ENCODE assay signal across 8 cellular contexts in the genomic region with DNA sequence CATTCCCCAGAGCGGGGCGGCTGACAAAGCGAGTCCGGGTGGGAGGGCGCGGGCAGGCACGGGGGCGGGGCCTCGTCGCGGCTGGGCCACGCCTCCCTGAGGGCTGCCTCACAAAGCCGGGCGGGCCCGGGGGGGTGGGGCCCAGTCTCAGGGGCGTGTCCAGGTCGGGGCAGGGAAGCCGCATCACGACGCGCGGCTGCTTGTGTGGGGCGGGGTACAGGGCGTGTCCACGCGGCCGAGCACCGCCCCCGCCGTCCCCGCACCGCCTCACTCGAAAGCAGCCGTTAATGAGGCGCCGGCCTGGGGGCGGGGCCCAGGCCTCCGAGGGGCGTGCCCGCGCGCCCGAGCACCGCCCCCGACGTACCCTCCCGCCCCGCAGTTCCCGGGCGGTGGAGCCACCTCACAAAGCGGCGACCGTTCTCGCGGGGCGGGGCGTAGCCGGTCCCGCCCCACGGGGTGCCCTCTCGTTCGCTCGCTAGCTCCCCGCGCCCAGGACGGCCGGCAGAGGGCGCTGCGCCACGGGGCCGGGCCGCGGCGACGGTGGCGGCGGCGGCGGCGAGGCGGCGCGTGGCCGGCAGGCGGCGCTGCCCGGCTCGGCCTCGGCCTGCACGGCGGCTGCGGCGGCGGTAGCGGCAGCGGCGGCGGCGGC. TPM values are rescaled to one million over a fixed set of nuclear protein-coding genes. Genes with fewer than 3 reads are reported as not detected.
DNase-seq lines count a peak whose midpoint lies in the region; ATAC-seq lines count a peak whose summit lies in the region.

TSS of gene CARM1 (plus strand) at position 599 of the 649 bp plus-strand sequence. CDS start 150 bp downstream, outside the sequence.

- peak; percentile 100 for DNase-seq in COLO829 (ENCODE audit: low spot score)
- DNase-seq in HT1080 (ENCODE audit: low read depth) = peak; percentile 98
- peak; percentile 99 for DNase-seq in NK-92 treated with Interleukin-12 subunit alpha and Interleukin-12 subunit beta, amount 100 ng/mL, for 24 hours (lab: John Stamatoyannopoulos, UW)
- peak; percentile 99 for DNase-seq in activated CD8-positive, alpha-beta memory T cell treated with anti-CD3 and anti-CD28 coated beads for 24 hours
- DNase-seq in effector CD4-positive, alpha-beta T cell = peak; percentile 97
- peak; percentile 98 for DNase-seq in medulla oblongata (ENCODE audit: extremely low spot score)
- DNase-seq in stimulated activated CD4-positive, alpha-beta T cell treated with anti-CD3 and anti-CD28 coated beads, TNF-alpha, amount 100 ng/mL, for 48 hours (ENCODE audit: low read depth in 3 of 3) = peak; percentile 99

- peak; percentile 68 for ATAC-seq in GM21360 (IDR thresholded peaks at IDR 0.05; ENCODE audit: unreplicated experiment)

RNA-seq across cellular contexts. Expression of gene CARM1, which starts in this region (rescaled TPM):
- total RNA-seq in HT1080 (2014; rRNA removed; shearing (Covaris generic)) = 33.8 and 47.1 TPM in 2 replicates
- 76.8 and 93.2 TPM in 2 replicates for polyA plus RNA-seq in HT1080 (2015; cell fraction: cytosol; rRNA removed)
- 53.8 and 64.1 TPM in 2 replicates for polyA plus RNA-seq in HT1080 (2015; cell fraction: nucleus; rRNA removed)

Comparison
In these comparisons a context has a peak if more than half of its experiments do, and no peak if none do; other contexts are left out.
1. Peak in every context shown above with its lines: DNase-seq and ATAC-seq.